ENCODE assay signal across 27 cellular contexts in the genomic region with DNA sequence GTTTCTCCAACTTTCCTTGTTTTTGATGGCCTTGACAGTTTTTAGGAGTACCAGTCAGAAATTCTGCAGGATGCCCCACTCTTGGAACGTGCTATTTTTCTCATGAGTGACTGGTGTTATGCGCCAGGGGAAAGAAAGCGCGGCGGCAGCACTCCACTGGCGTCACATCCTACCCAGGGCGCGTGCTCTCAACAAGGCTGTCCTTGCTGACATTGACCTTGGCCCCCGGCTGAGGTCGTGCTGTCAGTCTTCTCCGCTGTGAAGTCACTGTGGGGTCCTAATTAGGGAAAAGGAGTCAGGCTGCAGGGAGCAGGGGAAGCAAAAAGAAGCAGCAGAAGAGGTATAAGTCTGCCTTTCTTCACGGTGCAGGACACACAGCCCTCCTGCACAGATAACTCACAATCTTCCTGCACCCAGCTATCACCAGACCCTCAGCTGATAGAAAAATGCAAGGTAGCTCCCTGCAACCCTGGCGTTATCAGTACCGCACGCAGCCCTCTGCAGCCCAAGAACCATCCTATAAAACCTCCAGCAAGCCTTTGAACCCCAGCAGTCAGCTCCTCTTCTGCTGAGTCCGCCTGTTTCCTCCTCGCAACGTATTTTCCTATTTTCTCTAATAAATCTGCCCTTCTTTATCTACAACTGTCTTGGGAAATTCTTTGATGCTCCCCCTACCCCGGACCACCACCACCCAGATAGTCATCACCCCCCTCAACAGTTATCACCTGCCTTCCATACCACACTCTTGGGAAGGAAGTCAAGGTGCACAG. TPM values are rescaled to one million over a fixed set of nuclear protein-coding genes. Genes with fewer than 3 reads are reported as not detected.
"Had no signal": no experiment of that assay in that cellular context is flagged by ENCODE, and none has a peak within 500 bp of the region (broad histone marks: within the 10 kb centered on the region; RNA-seq: fewer than 3 reads in every experiment).

No MANE protein-coding gene starts in this region.

- H3K36me3 ChIP-seq: adrenal gland, ascending aorta, esophagus muscularis mucosa, gastrocnemius medialis, neutrophil, pancreas, right lobe of liver, transverse colon, uterus had no signal

- H3K27ac ChIP-seq: adrenal gland, ascending aorta, esophagus muscularis mucosa, gastrocnemius medialis, neutrophil, pancreas, right lobe of liver, transverse colon, uterus had no signal

- ATAC-seq: activated CD8-positive, alpha-beta memory T cell treated with anti-CD3 and anti-CD28 coated beads, Interleukin-2, amount 10 ng/mL, durations not matched to agents 7 days and 5 days; activated CD8-positive, alpha-beta T cell treated with anti-CD3 and anti-CD28 coated beads for 36 hours; effector memory CD8-positive, alpha-beta T cell; natural killer cell treated with Interleukin-12 subunit alpha and Interleukin-12 subunit beta and Interleukin-15 and Interleukin-18, amount 100 ng/mL, for 72 hours; pancreas; right lobe of liver; stimulated activated memory B cell treated with anti-CD40 and anti-IgM and Interleukin-4, amounts not matched to agents 10 μg/mL and 1 μg/mL and 100 μg/mL, for 72 hours had no signal

- H3K9me3 ChIP-seq: adrenal gland, ascending aorta, gastrocnemius medialis, neutrophil, pancreas, right lobe of liver, transverse colon, uterus had no signal

- H3K4me3 ChIP-seq: adrenal gland, ascending aorta, esophagus muscularis mucosa, gastrocnemius medialis, pancreas, right lobe of liver, smooth muscle cell, transverse colon, uterus had no signal

- FAIRE-seq: colon, pancreas had no signal

- DNase-seq: activated CD4-positive, alpha-beta T cell treated with anti-CD3 and anti-CD28 coated beads, Interleukin-2, amount 10 ng/mL, durations not matched to agents 7 days and 5 days; activated CD4-positive, CD25-positive, alpha-beta regulatory T cell treated with anti-CD3 and anti-CD28 coated beads, Interleukin-2, amount 50 U/mL, for 72 hours; activated CD8-positive, alpha-beta memory T cell treated with anti-CD3 and anti-CD28 coated beads, Interleukin-2, amount 10 ng/mL, durations not matched to agents 7 days and 5 days; activated CD8-positive, alpha-beta T cell treated with anti-CD3 and anti-CD28 coated beads for 36 hours; activated naive CD4-positive, alpha-beta T cell; activated T-cell treated with anti-CD3 and anti-CD28 coated beads for 4 hours; effector memory CD8-positive, alpha-beta T cell; islet precursor cell; pancreas; right lobe of liver; stimulated activated CD4-positive, alpha-beta T cell treated with anti-CD3 and anti-CD28 coated beads, Interleukin-15, amount 100 ng/mL, for 24 hours; transverse colon; uterus had no signal

- H3K4me1 ChIP-seq: adrenal gland, ascending aorta, esophagus muscularis mucosa, gastrocnemius medialis, pancreas, right lobe of liver, transverse colon, uterus had no signal

RNA-seq across cellular contexts. Expression of gene C14orf180, which starts 48.0 kb away (rescaled TPM):
- total RNA-seq: activated CD4-positive, alpha-beta T cell treated with anti-CD3 and anti-CD28 coated beads, Interleukin-2, amount 10 ng/mL, durations not matched to agents 7 days and 5 days; activated CD8-positive, alpha-beta memory T cell treated with anti-CD3 and anti-CD28 coated beads, Interleukin-2, amount 10 ng/mL, durations not matched to agents 7 days and 5 days; activated CD8-positive, alpha-beta T cell treated with anti-CD3 and anti-CD28 coated beads for 36 hours; activated T-helper 1 cell treated with anti-CD3 and anti-CD28 coated beads, Interleukin-12 subunit alpha, Interleukin-12 subunit beta, Interleukin-2, Interleukin-4 antibody, amounts not matched to agents 30 ng/mL and 10 ng/mL and 1 ng/mL, durations not matched to agents 14 hours and 24 hours and 36 hours; dermis microvascular lymphatic vessel endothelial cell; natural killer cell treated with Interleukin-12 subunit alpha and Interleukin-12 subunit beta and Interleukin-15 and Interleukin-18, amount 100 ng/mL, for 72 hours; pulmonary artery endothelial cell; T-helper 2 cell treated with Interferon-gamma antibody and Interleukin-4, amounts not matched to agents 100 ng/mL and 5 ng/mL, for 36 hours; temporal lobe had no signal
